Comparison of ENCODE assay signal across 2 cellular contexts in the genomic region with DNA sequence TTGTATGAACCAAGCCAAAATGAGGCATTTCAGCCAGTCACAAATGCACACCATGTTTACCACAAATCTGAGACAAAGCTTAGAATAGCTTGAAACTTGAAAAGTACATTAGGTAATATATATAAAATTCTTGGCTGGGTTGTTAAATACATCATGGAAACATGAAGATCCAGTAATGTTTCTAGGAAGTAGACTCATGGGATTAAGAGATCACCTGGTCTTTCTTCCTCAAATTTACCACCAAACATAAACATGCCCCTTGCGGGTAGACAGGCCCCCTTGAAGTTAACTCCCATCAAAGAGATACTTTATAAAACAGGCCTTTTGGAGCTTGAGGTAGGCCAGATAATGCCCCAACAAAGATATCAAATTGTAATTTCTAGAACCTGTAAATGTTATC.
TF ChIP-seq lines count a peak whose summit lies in the region.

No MANE protein-coding gene starts in this region.

TF ChIP-seq in SK-N-SH, 30 proteins besides CTCF, POLR2A, EP300 and RAD21:
- TF ChIP-seq, protein P1, sequence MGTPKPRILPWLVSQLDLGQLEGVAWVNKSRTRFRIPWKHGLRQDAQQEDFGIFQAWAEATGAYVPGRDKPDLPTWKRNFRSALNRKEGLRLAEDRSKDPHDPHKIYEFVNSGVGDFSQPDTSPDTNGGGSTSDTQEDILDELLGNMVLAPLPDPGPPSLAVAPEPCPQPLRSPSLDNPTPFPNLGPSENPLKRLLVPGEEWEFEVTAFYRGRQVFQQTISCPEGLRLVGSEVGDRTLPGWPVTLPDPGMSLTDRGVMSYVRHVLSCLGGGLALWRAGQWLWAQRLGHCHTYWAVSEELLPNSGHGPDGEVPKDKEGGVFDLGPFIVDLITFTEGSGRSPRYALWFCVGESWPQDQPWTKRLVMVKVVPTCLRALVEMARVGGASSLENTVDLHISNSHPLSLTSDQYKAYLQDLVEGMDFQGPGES (IDR thresholded peaks at IDR 0.05; ENCODE audit: low read depth, low read length): no peak
- TF ChIP-seq, protein P2, sequence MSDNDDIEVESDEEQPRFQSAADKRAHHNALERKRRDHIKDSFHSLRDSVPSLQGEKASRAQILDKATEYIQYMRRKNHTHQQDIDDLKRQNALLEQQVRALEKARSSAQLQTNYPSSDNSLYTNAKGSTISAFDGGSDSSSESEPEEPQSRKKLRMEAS (IDR thresholded peaks at IDR 0.05; ENCODE audit: low read depth): no peak
- TF ChIP-seq FOXM1 (IDR thresholded peaks at IDR 0.05; ENCODE audit: low read depth) (no peak), YY1 (IDR thresholded peaks at IDR 0.05; ENCODE audit: low read depth) (no peak), GATA2 (CRISPR knock-in tag; IDR thresholded peaks at IDR 0.05) (no peak), EZH2phosphoT487 (IDR thresholded peaks at IDR 0.05; ENCODE audit: borderline replicate concordance, low read depth) (no peak), FOSL2 (IDR thresholded peaks at IDR 0.05; ENCODE audit: borderline replicate concordance, low read depth) (no peak)
- TF ChIP-seq, protein P3, sequence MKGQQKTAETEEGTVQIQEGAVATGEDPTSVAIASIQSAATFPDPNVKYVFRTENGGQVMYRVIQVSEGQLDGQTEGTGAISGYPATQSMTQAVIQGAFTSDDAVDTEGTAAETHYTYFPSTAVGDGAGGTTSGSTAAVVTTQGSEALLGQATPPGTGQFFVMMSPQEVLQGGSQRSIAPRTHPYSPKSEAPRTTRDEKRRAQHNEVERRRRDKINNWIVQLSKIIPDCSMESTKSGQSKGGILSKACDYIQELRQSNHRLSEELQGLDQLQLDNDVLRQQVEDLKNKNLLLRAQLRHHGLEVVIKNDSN (IDR thresholded peaks at IDR 0.05; ENCODE audit: borderline replicate concordance, low read depth): no peak
- TF ChIP-seq, protein P4, sequence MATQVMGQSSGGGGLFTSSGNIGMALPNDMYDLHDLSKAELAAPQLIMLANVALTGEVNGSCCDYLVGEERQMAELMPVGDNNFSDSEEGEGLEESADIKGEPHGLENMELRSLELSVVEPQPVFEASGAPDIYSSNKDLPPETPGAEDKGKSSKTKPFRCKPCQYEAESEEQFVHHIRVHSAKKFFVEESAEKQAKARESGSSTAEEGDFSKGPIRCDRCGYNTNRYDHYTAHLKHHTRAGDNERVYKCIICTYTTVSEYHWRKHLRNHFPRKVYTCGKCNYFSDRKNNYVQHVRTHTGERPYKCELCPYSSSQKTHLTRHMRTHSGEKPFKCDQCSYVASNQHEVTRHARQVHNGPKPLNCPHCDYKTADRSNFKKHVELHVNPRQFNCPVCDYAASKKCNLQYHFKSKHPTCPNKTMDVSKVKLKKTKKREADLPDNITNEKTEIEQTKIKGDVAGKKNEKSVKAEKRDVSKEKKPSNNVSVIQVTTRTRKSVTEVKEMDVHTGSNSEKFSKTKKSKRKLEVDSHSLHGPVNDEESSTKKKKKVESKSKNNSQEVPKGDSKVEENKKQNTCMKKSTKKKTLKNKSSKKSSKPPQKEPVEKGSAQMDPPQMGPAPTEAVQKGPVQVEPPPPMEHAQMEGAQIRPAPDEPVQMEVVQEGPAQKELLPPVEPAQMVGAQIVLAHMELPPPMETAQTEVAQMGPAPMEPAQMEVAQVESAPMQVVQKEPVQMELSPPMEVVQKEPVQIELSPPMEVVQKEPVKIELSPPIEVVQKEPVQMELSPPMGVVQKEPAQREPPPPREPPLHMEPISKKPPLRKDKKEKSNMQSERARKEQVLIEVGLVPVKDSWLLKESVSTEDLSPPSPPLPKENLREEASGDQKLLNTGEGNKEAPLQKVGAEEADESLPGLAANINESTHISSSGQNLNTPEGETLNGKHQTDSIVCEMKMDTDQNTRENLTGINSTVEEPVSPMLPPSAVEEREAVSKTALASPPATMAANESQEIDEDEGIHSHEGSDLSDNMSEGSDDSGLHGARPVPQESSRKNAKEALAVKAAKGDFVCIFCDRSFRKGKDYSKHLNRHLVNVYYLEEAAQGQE (IDR thresholded peaks at IDR 0.05; ENCODE audit: low read depth, low read length): no peak
- TF ChIP-seq, protein P5, sequence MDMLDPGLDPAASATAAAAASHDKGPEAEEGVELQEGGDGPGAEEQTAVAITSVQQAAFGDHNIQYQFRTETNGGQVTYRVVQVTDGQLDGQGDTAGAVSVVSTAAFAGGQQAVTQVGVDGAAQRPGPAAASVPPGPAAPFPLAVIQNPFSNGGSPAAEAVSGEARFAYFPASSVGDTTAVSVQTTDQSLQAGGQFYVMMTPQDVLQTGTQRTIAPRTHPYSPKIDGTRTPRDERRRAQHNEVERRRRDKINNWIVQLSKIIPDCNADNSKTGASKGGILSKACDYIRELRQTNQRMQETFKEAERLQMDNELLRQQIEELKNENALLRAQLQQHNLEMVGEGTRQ (IDR thresholded peaks at IDR 0.05; ENCODE audit: borderline replicate concordance, low read depth, low read length): no peak

TF ChIP-seq in SK-N-SH treated with all-trans-retinoic acid at 6 μM for 48 hours, 23 proteins besides CTCF, POLR2A, EP300 and RAD21 (continued from another document):
- TF ChIP-seq, protein P6, sequence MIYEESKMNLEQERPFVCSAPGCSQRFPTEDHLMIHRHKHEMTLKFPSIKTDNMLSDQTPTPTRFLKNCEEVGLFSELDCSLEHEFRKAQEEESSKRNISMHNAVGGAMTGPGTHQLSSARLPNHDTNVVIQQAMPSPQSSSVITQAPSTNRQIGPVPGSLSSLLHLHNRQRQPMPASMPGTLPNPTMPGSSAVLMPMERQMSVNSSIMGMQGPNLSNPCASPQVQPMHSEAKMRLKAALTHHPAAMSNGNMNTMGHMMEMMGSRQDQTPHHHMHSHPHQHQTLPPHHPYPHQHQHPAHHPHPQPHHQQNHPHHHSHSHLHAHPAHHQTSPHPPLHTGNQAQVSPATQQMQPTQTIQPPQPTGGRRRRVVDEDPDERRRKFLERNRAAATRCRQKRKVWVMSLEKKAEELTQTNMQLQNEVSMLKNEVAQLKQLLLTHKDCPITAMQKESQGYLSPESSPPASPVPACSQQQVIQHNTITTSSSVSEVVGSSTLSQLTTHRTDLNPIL (CRISPR knock-in tag; IDR thresholded peaks at IDR 0.05; ENCODE audit: low read depth): no peak
- TF ChIP-seq, protein P7, sequence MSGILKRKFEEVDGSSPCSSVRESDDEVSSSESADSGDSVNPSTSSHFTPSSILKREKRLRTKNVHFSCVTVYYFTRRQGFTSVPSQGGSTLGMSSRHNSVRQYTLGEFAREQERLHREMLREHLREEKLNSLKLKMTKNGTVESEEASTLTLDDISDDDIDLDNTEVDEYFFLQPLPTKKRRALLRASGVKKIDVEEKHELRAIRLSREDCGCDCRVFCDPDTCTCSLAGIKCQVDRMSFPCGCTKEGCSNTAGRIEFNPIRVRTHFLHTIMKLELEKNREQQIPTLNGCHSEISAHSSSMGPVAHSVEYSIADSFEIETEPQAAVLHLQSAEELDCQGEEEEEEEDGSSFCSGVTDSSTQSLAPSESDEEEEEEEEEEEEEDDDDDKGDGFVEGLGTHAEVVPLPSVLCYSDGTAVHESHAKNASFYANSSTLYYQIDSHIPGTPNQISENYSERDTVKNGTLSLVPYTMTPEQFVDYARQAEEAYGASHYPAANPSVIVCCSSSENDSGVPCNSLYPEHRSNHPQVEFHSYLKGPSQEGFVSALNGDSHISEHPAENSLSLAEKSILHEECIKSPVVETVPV (CRISPR knock-in tag; IDR thresholded peaks at IDR 0.05): no peak
- TF ChIP-seq BACH2 (CRISPR knock-in tag; IDR thresholded peaks at IDR 0.05; ENCODE audit: borderline replicate concordance): no peak
- TF ChIP-seq, protein P8, sequence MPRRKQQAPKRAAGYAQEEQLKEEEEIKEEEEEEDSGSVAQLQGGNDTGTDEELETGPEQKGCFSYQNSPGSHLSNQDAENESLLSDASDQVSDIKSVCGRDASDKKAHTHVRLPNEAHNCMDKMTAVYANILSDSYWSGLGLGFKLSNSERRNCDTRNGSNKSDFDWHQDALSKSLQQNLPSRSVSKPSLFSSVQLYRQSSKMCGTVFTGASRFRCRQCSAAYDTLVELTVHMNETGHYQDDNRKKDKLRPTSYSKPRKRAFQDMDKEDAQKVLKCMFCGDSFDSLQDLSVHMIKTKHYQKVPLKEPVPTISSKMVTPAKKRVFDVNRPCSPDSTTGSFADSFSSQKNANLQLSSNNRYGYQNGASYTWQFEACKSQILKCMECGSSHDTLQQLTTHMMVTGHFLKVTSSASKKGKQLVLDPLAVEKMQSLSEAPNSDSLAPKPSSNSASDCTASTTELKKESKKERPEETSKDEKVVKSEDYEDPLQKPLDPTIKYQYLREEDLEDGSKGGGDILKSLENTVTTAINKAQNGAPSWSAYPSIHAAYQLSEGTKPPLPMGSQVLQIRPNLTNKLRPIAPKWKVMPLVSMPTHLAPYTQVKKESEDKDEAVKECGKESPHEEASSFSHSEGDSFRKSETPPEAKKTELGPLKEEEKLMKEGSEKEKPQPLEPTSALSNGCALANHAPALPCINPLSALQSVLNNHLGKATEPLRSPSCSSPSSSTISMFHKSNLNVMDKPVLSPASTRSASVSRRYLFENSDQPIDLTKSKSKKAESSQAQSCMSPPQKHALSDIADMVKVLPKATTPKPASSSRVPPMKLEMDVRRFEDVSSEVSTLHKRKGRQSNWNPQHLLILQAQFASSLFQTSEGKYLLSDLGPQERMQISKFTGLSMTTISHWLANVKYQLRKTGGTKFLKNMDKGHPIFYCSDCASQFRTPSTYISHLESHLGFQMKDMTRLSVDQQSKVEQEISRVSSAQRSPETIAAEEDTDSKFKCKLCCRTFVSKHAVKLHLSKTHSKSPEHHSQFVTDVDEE (CRISPR knock-in tag; IDR thresholded peaks at IDR 0.05): no peak
- TF ChIP-seq, protein P9, sequence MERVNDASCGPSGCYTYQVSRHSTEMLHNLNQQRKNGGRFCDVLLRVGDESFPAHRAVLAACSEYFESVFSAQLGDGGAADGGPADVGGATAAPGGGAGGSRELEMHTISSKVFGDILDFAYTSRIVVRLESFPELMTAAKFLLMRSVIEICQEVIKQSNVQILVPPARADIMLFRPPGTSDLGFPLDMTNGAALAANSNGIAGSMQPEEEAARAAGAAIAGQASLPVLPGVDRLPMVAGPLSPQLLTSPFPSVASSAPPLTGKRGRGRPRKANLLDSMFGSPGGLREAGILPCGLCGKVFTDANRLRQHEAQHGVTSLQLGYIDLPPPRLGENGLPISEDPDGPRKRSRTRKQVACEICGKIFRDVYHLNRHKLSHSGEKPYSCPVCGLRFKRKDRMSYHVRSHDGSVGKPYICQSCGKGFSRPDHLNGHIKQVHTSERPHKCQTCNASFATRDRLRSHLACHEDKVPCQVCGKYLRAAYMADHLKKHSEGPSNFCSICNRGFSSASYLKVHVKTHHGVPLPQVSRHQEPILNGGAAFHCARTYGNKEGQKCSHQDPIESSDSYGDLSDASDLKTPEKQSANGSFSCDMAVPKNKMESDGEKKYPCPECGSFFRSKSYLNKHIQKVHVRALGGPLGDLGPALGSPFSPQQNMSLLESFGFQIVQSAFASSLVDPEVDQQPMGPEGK (CRISPR knock-in tag; IDR thresholded peaks at IDR 0.05; ENCODE audit: borderline replicate concordance): no peak
- TF ChIP-seq CSDC2 (CRISPR knock-in tag; IDR thresholded peaks at IDR 0.05): no peak
